Comparison of ENCODE assay signal across 26 cellular contexts in genomic region chr4:10289534-10289899, GRCh38.
"Had no signal": no experiment of that assay in that cellular context is flagged by ENCODE, and none has a peak within 500 bp of the region (broad histone marks: within the 10 kb centered on the region; RNA-seq: fewer than 3 reads in every experiment).

No MANE protein-coding gene starts in this region.

- ATAC-seq: activated CD8-positive, alpha-beta T cell treated with anti-CD3 and anti-CD28 coated beads for 36 hours; activated T-cell treated with anti-CD3 and anti-CD28 coated beads, Interleukin-2, amount 50 U/mL, for 72 hours; activated T-helper 17 cell treated with anti-CD3 and anti-CD28 coated beads, Interleukin-2, amount 50 U/mL, for 72 hours; PC-3; Right ventricle myocardium inferior had no signal

- H3K4me1 ChIP-seq: ascending aorta, Peyer's patch had no signal

- H3K27ac ChIP-seq: ascending aorta, Peyer's patch had no signal

- H3K27me3 ChIP-seq: ascending aorta, Peyer's patch had no signal

- H3K36me3 ChIP-seq: ascending aorta, Peyer's patch had no signal

- H3K9me3 ChIP-seq: ascending aorta, Peyer's patch had no signal

- DNase-seq: activated CD4-positive, alpha-beta T cell treated with anti-CD3 and anti-CD28 coated beads, Interleukin-2, amount 10 ng/mL, durations not matched to agents 24 days and 14 days; activated CD4-positive, alpha-beta T cell treated with anti-CD3 and anti-CD28 coated beads, Interleukin-2, amount 50 U/mL, for 4 hours; activated CD8-positive, alpha-beta T cell treated with anti-CD3 and anti-CD28 coated beads for 36 hours; activated effector memory CD4-positive, alpha-beta T cell treated with anti-CD3 and anti-CD28 coated beads, Interleukin-2, amount 50 U/mL, for 16 hours; activated naive CD4-positive, alpha-beta T cell; activated naive CD8-positive, alpha-beta T cell treated with anti-CD3 and anti-CD28 coated beads, Interleukin-2, amount 10 ng/mL, durations not matched to agents 7 days and 5 days; activated T-cell treated with anti-CD3 and anti-CD28 coated beads, Interleukin-2, amount 50 U/mL, for 1 hour; activated T-cell treated with anti-CD3 and anti-CD28 coated beads, Interleukin-2, amount 50 U/mL, for 72 hours; amygdala; NCI-H1105; NCI-H1417 treated with DMSO at 0.1 percent for 48 hours; NCI-H187 treated with DMSO at 0.1 percent for 48 hours; NCI-H2081; NCI-H226; NCI-H446 treated with DMSO at 0.1 percent for 48 hours; NCI-H524; PC-3; Peyer's patch; RPMI8226; SIG-M5; SW 1271; T-helper 1 cell; T-helper 9 cell had no signal

- H3K4me3 ChIP-seq: ascending aorta, Peyer's patch had no signal
